Comparison of ENCODE assay signal across 12 cellular contexts in genomic region chr17:7444682-7445010, GRCh38. TPM values are rescaled to one million over a fixed set of nuclear protein-coding genes. Genes with fewer than 3 reads are reported as not detected.
DNase-seq lines count a peak whose midpoint lies in the region; ATAC-seq and TF ChIP-seq lines count a peak whose summit lies in the region.
"Had no signal": no experiment of that assay in that cellular context is flagged by ENCODE, and none has a peak within 500 bp of the region (broad histone marks: within the 10 kb centered on the region; RNA-seq: fewer than 3 reads in every experiment).

No MANE protein-coding gene starts in this region.

- DNase-seq in SHP77 treated with DMSO at 0.1 percent for 48 hours (lab: John Stamatoyannopoulos, UW) (peak; percentile 18), SHP77 (lab: John Stamatoyannopoulos, UW) (no peak), PC-9 (no peak), foreskin keratinocyte (no peak), spleen (no peak), NCI-H1694 treated with DMSO at 0.1 percent for 48 hours (lab: John Stamatoyannopoulos, UW) (no peak), NOMO-1 treated with DMSO at 0.1 percent for 48 hours (lab: John Stamatoyannopoulos, UW; ENCODE audit: unreplicated experiment) (no peak), globus pallidus (ENCODE audit: low spot score) (no peak)
- DNase-seq: activated gamma-delta T cell, NCI-H1930 had no signal

- 0 out of 2 replicates have a peak, but pooled peaks cover 3% of the 10 kb centered on the region for H3F3A ChIP-seq in PC-9 (ENCODE audit: insufficient read depth, low read depth)

- no peaks in the 10 kb centered on the region for H4K20me1 ChIP-seq in PC-9 (ENCODE audit: insufficient read depth)

- H3K9me3 ChIP-seq in PC-9 (ENCODE audit: insufficient read depth, low read depth) (no peaks in the 10 kb centered on the region), spleen (no peaks in the 10 kb centered on the region)
- H3K9me3 ChIP-seq: neutrophil had no signal

- no peaks in the 10 kb centered on the region for H3K9me2 ChIP-seq in PC-9 (ENCODE audit: insufficient read depth)

- POLR2A ChIA-PET in PC-9 (lab: Charles Lee; ENCODE audit: unreplicated experiment), result interaction anchor here (1.4 to 1.5 kb wide), 2 partner anchors 135 to 145 kb away, joined by 4 read pairs; partner anchors contain the start of genes CD68 and SOX15

- TF ChIP-seq POLR2A in spleen (IDR thresholded peaks at IDR 0.05), result no peak

- peak overlapping the region; percentile 71; the same call in 1 of the 2 replicates for H3K4me3 ChIP-seq in PC-9
- H3K4me3 ChIP-seq in spleen, result peak overlapping the region in 5 of 8 donors; percentile 32 to 67 (median 38)

- H3K36me3 ChIP-seq in PC-9 (ENCODE audit: low read depth) (no peaks in the 10 kb centered on the region), spleen (no peaks in the 10 kb centered on the region)
- H3K36me3 ChIP-seq: neutrophil had no signal

- CTCF ChIA-PET in PC-9 (lab: Charles Lee), result interaction anchor here (0.5 to 0.6 kb wide), 3 partner anchors 47 to 144 kb away, joined by 3 to 6 read pairs (median 3); no protein-coding TSS in a partner anchor

- 0 to 13% (median 9%) methylated on average over 1 to 8 of the region's 8 CpGs for WGBS in spleen, 5 donors

- intact Hi-C loops in PC-9 (cut with micrococcal nuclease; ENCODE audit: unreplicated experiment), result loop anchor here (1.0 to 2.0 kb wide), 2 partner anchors 32 to 40 kb away; partner anchors contain the start of gene POLR2A
- intact Hi-C loops in spleen (cut with DNase I; ENCODE audit: low total_unique reads), result no loop called here

- no peak for TF ChIP-seq CTCF in PC-9 (conservative IDR thresholded peaks at IDR 0.05)
- no peak for TF ChIP-seq CTCF in foreskin keratinocyte (conservative IDR thresholded peaks at IDR 0.05)
- TF ChIP-seq CTCF in spleen (IDR thresholded peaks at IDR 0.05 in 8 of 11, conservative IDR thresholded peaks at IDR 0.05 in 3 of 11), result no peak

- H3K27me3 ChIP-seq in PC-9 (ENCODE audit: insufficient read depth, low read depth) (no peaks in the 10 kb centered on the region), foreskin keratinocyte (no peaks in the 10 kb centered on the region), spleen (replicated peaks in 1 of 7) (peaks cover 0 to 75% (median 38%) of the 10 kb centered on the region in 7 donors)

- no peak overlapping the region for H2AFZ ChIP-seq in PC-9

- BruUV-seq in PC-9 (replicated peaks; lab: Mats Ljungman, UMichigan), result no TSS peak

- no peak for ATAC-seq in foreskin keratinocyte

- H3K79me2 ChIP-seq in PC-9 (ENCODE audit: low read depth), result no peaks in the 10 kb centered on the region

- peak overlapping the region; percentile 81 for H3K4me2 ChIP-seq in PC-9

- no peak overlapping the region for H3K27ac ChIP-seq in PC-9
- H3K27ac ChIP-seq in foreskin keratinocyte, result peak overlapping the region; percentile 89
- H3K27ac ChIP-seq in spleen, result peak overlapping the region in 2 of 8 donors; percentile 23 to 37
- H3K27ac ChIP-seq: neutrophil had no signal

- H3K4me1 ChIP-seq in PC-9 (replicated peaks; ENCODE audit: insufficient read depth) (peaks cover 12% of the 10 kb centered on the region), foreskin keratinocyte (peaks cover 15% of the 10 kb centered on the region), spleen (peaks cover 15 to 48% (median 35%) of the 10 kb centered on the region in 6 donors)

RNA-seq across cellular contexts. Expression of gene CHRNB1, which starts 0.2 kb away (rescaled TPM):
- total RNA-seq in PC-9 (2021), result 31.9 and 53.4 TPM in 2 replicates
- 28.6 and 31.2 TPM in 2 replicates for total RNA-seq in foreskin keratinocyte
- polyA plus RNA-seq in foreskin keratinocyte, result 30.7 and 37.8 TPM in 2 replicates
- 10 to 100 TPM in 5 of 7 donors, 1 to 10 TPM in 2; 7.3 to 12.9 (median 11.4) TPM for total RNA-seq in spleen
- 10 to 100 TPM in 2 of 3 donors, 1 to 10 TPM in 1; 7.3 to 12.4 (median 11.1) TPM for polyA plus RNA-seq in spleen

RNA-seq across cellular contexts. Expression of gene FGF11, which starts 5.3 kb away (rescaled TPM):
- 15.2 and 23.2 TPM in 2 replicates for total RNA-seq in PC-9 (2021)
- total RNA-seq in foreskin keratinocyte, result 15.5 and 16.9 TPM in 2 replicates
- polyA plus RNA-seq in foreskin keratinocyte, result 13.4 and 14.3 TPM in 2 replicates
- total RNA-seq in spleen, result 1 to 10 TPM; 1.0 to 5.5 (median 3.2) TPM
- 1 to 10 TPM; 1.5 to 3.5 (median 2.0) TPM for polyA plus RNA-seq in spleen

RNA-seq across cellular contexts. Expression of gene TMEM102, which starts 9.4 kb away (rescaled TPM):
- total RNA-seq in PC-9 (2021) (17.0 and 20.7 TPM in 2 replicates), foreskin keratinocyte (12.9 and 17.1 TPM in 2 replicates), spleen (10 to 100 TPM in 5 of 7 donors, 1 to 10 TPM in 2; 7.1 to 17.4 (median 10.9) TPM)
- polyA plus RNA-seq in foreskin keratinocyte (13.9 and 16.9 TPM in 2 replicates), spleen (1 to 10 TPM; 4.7 to 9.8 (median 7.8) TPM)

RNA-seq across cellular contexts. Expression of gene SPEM3, which starts 16.0 kb away (rescaled TPM):
- total RNA-seq in PC-9 (2021) (not detected in 2 replicates), foreskin keratinocyte (not detected in 2 replicates), spleen (not detected)
- polyA plus RNA-seq in foreskin keratinocyte (not detected in 2 replicates), spleen (not detected)
- total RNA-seq: fibroblast of lung had no signal
- polyA plus RNA-seq: fibroblast of lung had no signal

RNA-seq across cellular contexts. Expression of gene SPEM2, which starts 19.2 kb away (rescaled TPM):
- total RNA-seq in PC-9 (2021) (0.50 TPM in 1 of 2 replicates, not detected in the other), foreskin keratinocyte (not detected in 2 replicates), spleen (not detected)
- polyA plus RNA-seq in foreskin keratinocyte (not detected in 2 replicates), spleen (not detected)
- total RNA-seq: fibroblast of lung had no signal
- polyA plus RNA-seq: fibroblast of lung had no signal
